9 cellular contexts compared by ENCODE assay signal in the genomic region with DNA sequence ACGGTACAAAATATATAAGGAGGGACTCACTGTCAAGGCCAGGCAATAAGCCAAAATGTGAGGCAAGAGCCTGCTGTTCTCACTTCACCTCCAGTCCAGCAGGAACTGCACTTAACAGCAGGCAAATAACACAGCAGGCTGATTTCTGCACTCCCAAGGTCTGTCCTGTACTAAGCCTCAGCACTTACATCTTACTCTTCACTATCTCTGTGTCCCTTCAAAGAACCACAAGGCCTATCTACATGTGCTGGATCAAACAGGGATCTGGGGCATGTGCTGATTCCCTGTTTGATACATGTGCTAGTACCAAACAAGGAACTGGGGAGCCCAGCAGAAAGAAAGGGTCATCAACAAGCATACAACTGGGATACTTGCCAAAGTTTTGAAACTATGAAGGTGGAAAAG. TPM values are rescaled to one million over a fixed set of nuclear protein-coding genes. Genes with fewer than 3 reads are reported as not detected.
DNase-seq lines count a peak whose midpoint lies in the region; ATAC-seq and TF ChIP-seq lines count a peak whose summit lies in the region.
"Had no signal": no experiment of that assay in that cellular context is flagged by ENCODE, and none has a peak within 500 bp of the region (broad histone marks: within the 10 kb centered on the region; RNA-seq: fewer than 3 reads in every experiment).

No MANE protein-coding gene starts in this region.

- no peaks in the 10 kb centered on the region for H3F3A ChIP-seq in MM.1S (ENCODE audit: insufficient read depth, low read length)

- H3K4me1 ChIP-seq in adipocyte (ENCODE audit: control insufficient read depth, insufficient read depth, low read length) (peaks cover 34% of the 10 kb centered on the region), testis (peaks cover 23% of the 10 kb centered on the region), MM.1S (ENCODE audit: low read length) (0 out of 2 replicates have a peak, but pooled peaks cover 3% of the 10 kb centered on the region)

- no peaks in the 10 kb centered on the region for H3K36me3 ChIP-seq in adipocyte (ENCODE audit: control insufficient read depth, insufficient read depth, low read length, severe bottlenecking)
- no peaks in the 10 kb centered on the region for H3K36me3 ChIP-seq in testis (ENCODE audit: low read depth, missing control alignments)
- no peaks in the 10 kb centered on the region for H3K36me3 ChIP-seq in MM.1S (replicated peaks; ENCODE audit: insufficient read depth, low read length)

- no peak overlapping the region for H3K4me3 Mint-ChIP-seq in activated naive CD8-positive, alpha-beta T cell treated with anti-CD3 and anti-CD28 coated beads for 36 hours

- no peaks in the 10 kb centered on the region for H3K79me2 ChIP-seq in MM.1S (ENCODE audit: low read length)

- TF ChIP-seq CTCF in testis (IDR thresholded peaks at IDR 0.05) (no peak), MM.1S (IDR thresholded peaks at IDR 0.05; ENCODE audit: low read length) (no peak)

- H3K4me1 Mint-ChIP-seq in activated naive CD8-positive, alpha-beta T cell treated with anti-CD3 and anti-CD28 coated beads for 36 hours: no peaks in the 10 kb centered on the region

- WGBS in testis, 2 donors: 23 to 39% methylated on average over 1 of the region's 1 CpG

- H3K9me2 ChIP-seq in MM.1S (replicated peaks; ENCODE audit: insufficient read depth, low read length): no peaks in the 10 kb centered on the region

- H3K27ac ChIP-seq in testis (peak overlapping the region; percentile 45 to 81), MM.1S (ENCODE audit: low read length) (no peak overlapping the region)

- H3K27ac Mint-ChIP-seq in activated naive CD8-positive, alpha-beta T cell treated with anti-CD3 and anti-CD28 coated beads for 36 hours: no peak overlapping the region

- H3K27me3 Mint-ChIP-seq in activated naive CD8-positive, alpha-beta T cell treated with anti-CD3 and anti-CD28 coated beads for 36 hours: peaks cover 15% of the 10 kb centered on the region

- H4K20me1 ChIP-seq in MM.1S (ENCODE audit: insufficient read depth, low read length): no peaks in the 10 kb centered on the region

- TF ChIP-seq POLR2A in testis (IDR thresholded peaks at IDR 0.05): no peak

- H3K4me3 ChIP-seq in adipocyte (ENCODE audit: low read length): peak overlapping the region; percentile 49
- H3K4me3 ChIP-seq in testis: no peak overlapping the region
- no peak overlapping the region for H3K4me3 ChIP-seq in MM.1S (ENCODE audit: low read length)

- no peaks in the 10 kb centered on the region for H3K9me3 Mint-ChIP-seq in activated naive CD8-positive, alpha-beta T cell treated with anti-CD3 and anti-CD28 coated beads for 36 hours

- H3K36me3 Mint-ChIP-seq in activated naive CD8-positive, alpha-beta T cell treated with anti-CD3 and anti-CD28 coated beads for 36 hours: no peaks in the 10 kb centered on the region

- no peak overlapping the region for H2AFZ ChIP-seq in MM.1S (ENCODE audit: low read length)

- DNase-seq in HuH-7.5 (ENCODE audit: low spot score): peak; percentile 46
- DNase-seq in adipocyte (ENCODE audit: low read depth): peak; percentile 91
- DNase-seq in kidney glomerular epithelial cell (lab: John Stamatoyannopoulos, UW): peak; percentile 15
- peak; percentile 71 for DNase-seq in testis
- no peak for DNase-seq in activated naive CD8-positive, alpha-beta T cell treated with anti-CD3 and anti-CD28 coated beads for 36 hours
- DNase-seq in MM.1S: no peak
- DNase-seq: effector CD4-positive, alpha-beta T cell; SHP77 had no signal

- H3K4me2 ChIP-seq in MM.1S (ENCODE audit: low read depth, low read length): no peak overlapping the region

- H3K27me3 ChIP-seq in adipocyte (replicated peaks; ENCODE audit: control insufficient read depth, insufficient read depth, low read length) (no peaks in the 10 kb centered on the region), testis (no peaks in the 10 kb centered on the region), MM.1S (replicated peaks; ENCODE audit: insufficient read depth, low read length) (no peaks in the 10 kb centered on the region)

- ATAC-seq in HG02870 (IDR thresholded peaks at IDR 0.05; ENCODE audit: unreplicated experiment): no peak

- H3K9me3 ChIP-seq in adipocyte (ENCODE audit: control insufficient read depth, low read length) (no peaks in the 10 kb centered on the region), testis (no peaks in the 10 kb centered on the region), MM.1S (replicated peaks; ENCODE audit: insufficient read depth, low read length) (no peaks in the 10 kb centered on the region)

- intact Hi-C loops in testis (cut with DNase I; ENCODE audit: low total_unique reads): no loop called here

- H3K9ac ChIP-seq in adipocyte (ENCODE audit: low read length) (peak overlapping the region; percentile 65), MM.1S (ENCODE audit: low read length) (no peak overlapping the region)

RNA-seq across cellular contexts. Expression of gene UACA, which starts 22.2 kb away (rescaled TPM):
- 10 to 100 TPM; 56.9 to 65.1 TPM for total RNA-seq in testis
- polyA plus RNA-seq in testis (ENCODE audit: insufficient read depth, low read depth, low replicate concordance): 10.2 TPM
- total RNA-seq in activated naive CD8-positive, alpha-beta T cell treated with anti-CD3 and anti-CD28 coated beads for 36 hours: 1 to 10 TPM; 2.3 to 3.9 TPM

Comparison
In these comparisons a context has a peak if more than half of its experiments do, and no peak if none do; other contexts are left out.
1. DNase-seq: peak in HuH-7.5 (single experiment), adipocyte (single experiment), kidney glomerular epithelial cell (single experiment) and testis (single experiment); none in activated naive CD8-positive, alpha-beta T cell treated with anti-CD3 and anti-CD28 coated beads for 36 hours (single experiment) and MM.1S (single experiment).
2. RNA of gene UACA, which starts 22.2 kb away (total RNA-seq): 56.9 to 65.1 TPM in testis; 2.3 to 3.9 TPM in activated naive CD8-positive, alpha-beta T cell treated with anti-CD3 and anti-CD28 coated beads for 36 hours; every median in the first group is over 10 times any median in the second.